In genomic region chr1:197732187-197732586, GRCh38 we compare ENCODE assay signal across 27 cellular contexts.
"Had no signal": no experiment of that assay in that cellular context is flagged by ENCODE, and none has a peak within 500 bp of the region (broad histone marks: within the 10 kb centered on the region; RNA-seq: fewer than 3 reads in every experiment).

No MANE protein-coding gene starts in this region.

- H3K27ac Mint-ChIP-seq: naive thymus-derived CD8-positive, alpha-beta T cell; progenitor cell of endocrine pancreas; stimulated activated effector memory CD8-positive, alpha-beta T cell treated with anti-CD3 and anti-CD28 coated beads, Interleukin-12 subunit alpha, Interleukin-12 subunit beta, amount 100 ng/mL, for 72 hours; stimulated activated naive B cell treated with anti-CD40 and anti-IgM and Interleukin-4, amounts not matched to agents 10 μg/mL and 1 μg/mL and 100 μg/mL, for 72 hours; stimulated activated naive CD8-positive, alpha-beta T cell treated with anti-CD3 and anti-CD28 coated beads, Interleukin-15, Interleukin-2, amounts not matched to agents 100 ng/mL and 50 ng/mL, for 24 hours had no signal

- H3K27me3 ChIP-seq: ovary, right lobe of liver, sigmoid colon, stomach, thyroid gland, tibial nerve, upper lobe of left lung, vagina had no signal

- ATAC-seq: naive thymus-derived CD8-positive, alpha-beta T cell; natural killer cell treated with Interleukin-12 subunit alpha and Interleukin-12 subunit beta and Interleukin-15 and Interleukin-18, amount 100 ng/mL, for 72 hours; psoas muscle; right cardiac atrium; right lobe of liver; stimulated activated effector memory CD8-positive, alpha-beta T cell treated with anti-CD3 and anti-CD28 coated beads, Interleukin-12 subunit alpha, Interleukin-12 subunit beta, amount 100 ng/mL, for 72 hours; stimulated activated naive B cell treated with anti-CD40 and anti-IgM and Interleukin-4, amounts not matched to agents 10 μg/mL and 1 μg/mL and 100 μg/mL, for 72 hours had no signal

- DNase-seq: naive thymus-derived CD8-positive, alpha-beta T cell; occipital lobe; ovary; posterior cingulate gyrus; psoas muscle; right cardiac atrium; right lobe of liver; sigmoid colon; small intestine; stimulated activated CD4-positive, alpha-beta T cell treated with anti-CD3 and anti-CD28 coated beads, Interleukin-15, amount 100 ng/mL, for 24 hours; stimulated activated CD4-positive, alpha-beta T cell treated with anti-CD3 and anti-CD28 coated beads, Interleukin-2, amount 100 ng/mL, for 24 hours; stimulated activated CD4-positive, alpha-beta T cell treated with anti-CD3 and anti-CD28 coated beads, Interleukin-2, amount 100 ng/mL, for 48 hours; stimulated activated CD4-positive, alpha-beta T cell treated with anti-CD3 and anti-CD28 coated beads, Interleukin-4, amount 100 ng/mL, for 24 hours; stimulated activated naive B cell treated with anti-CD40 and anti-IgM and Interleukin-4, amounts not matched to agents 10 μg/mL and 1 μg/mL and 100 μg/mL, for 72 hours; stimulated activated naive CD4-positive, alpha-beta T cell treated with Interleukin-2 at 50 U/mL for 16 hours; stomach; thyroid gland; trophoblast cell; upper lobe of left lung had no signal

- H3K4me1 ChIP-seq: parathyroid adenoma, psoas muscle, right lobe of liver, stomach, vagina had no signal

- H3K4me3 Mint-ChIP-seq: naive thymus-derived CD8-positive, alpha-beta T cell; natural killer cell treated with Interleukin-12 subunit alpha and Interleukin-12 subunit beta and Interleukin-15 and Interleukin-18, amount 100 ng/mL, for 72 hours; stimulated activated effector memory CD8-positive, alpha-beta T cell treated with anti-CD3 and anti-CD28 coated beads, Interleukin-12 subunit alpha, Interleukin-12 subunit beta, amount 100 ng/mL, for 72 hours; stimulated activated naive B cell treated with anti-CD40 and anti-IgM and Interleukin-4, amounts not matched to agents 10 μg/mL and 1 μg/mL and 100 μg/mL, for 72 hours; stimulated activated naive CD8-positive, alpha-beta T cell treated with anti-CD3 and anti-CD28 coated beads, Interleukin-15, Interleukin-2, amounts not matched to agents 100 ng/mL and 50 ng/mL, for 24 hours had no signal

- H3K4me3 ChIP-seq: ovary, psoas muscle, right lobe of liver, sigmoid colon, stomach, thoracic aorta, thyroid gland, tibial nerve, upper lobe of left lung, vagina had no signal

- H3K27ac ChIP-seq: ovary, parathyroid adenoma, psoas muscle, right lobe of liver, sigmoid colon, stomach, thoracic aorta, thyroid gland, tibial nerve, upper lobe of left lung, vagina had no signal

- H3K36me3 Mint-ChIP-seq: stimulated activated effector memory CD8-positive, alpha-beta T cell treated with anti-CD3 and anti-CD28 coated beads, Interleukin-12 subunit alpha, Interleukin-12 subunit beta, amount 100 ng/mL, for 72 hours had no signal

- H3K36me3 ChIP-seq: ovary, right lobe of liver, sigmoid colon, stomach, thoracic aorta, thyroid gland, upper lobe of left lung, vagina had no signal

- H3K27me3 Mint-ChIP-seq: naive thymus-derived CD8-positive, alpha-beta T cell; natural killer cell treated with Interleukin-12 subunit alpha and Interleukin-12 subunit beta and Interleukin-15 and Interleukin-18, amount 100 ng/mL, for 72 hours; progenitor cell of endocrine pancreas; stimulated activated naive B cell treated with anti-CD40 and anti-IgM and Interleukin-4, amounts not matched to agents 10 μg/mL and 1 μg/mL and 100 μg/mL, for 72 hours; stimulated activated naive CD8-positive, alpha-beta T cell treated with anti-CD3 and anti-CD28 coated beads, Interleukin-15, Interleukin-2, amounts not matched to agents 100 ng/mL and 50 ng/mL, for 24 hours had no signal

- H3K9ac ChIP-seq: parathyroid adenoma had no signal

- H3K79me2 ChIP-seq: parathyroid adenoma had no signal
